ENCODE assay signal across 26 cellular contexts in genomic region chr20:63427206-63427605, GRCh38. TPM values are rescaled to one million over a fixed set of nuclear protein-coding genes. Genes with fewer than 3 reads are reported as not detected.
"Had no signal": no experiment of that assay in that cellular context is flagged by ENCODE, and none has a peak within 500 bp of the region (broad histone marks: within the 10 kb centered on the region; RNA-seq: fewer than 3 reads in every experiment).

No MANE protein-coding gene starts in this region.

- DNase-seq: activated effector memory CD4-positive, alpha-beta T cell treated with anti-CD3 and anti-CD28 coated beads, Interleukin-2, amount 50 U/mL, for 16 hours; activated effector memory CD4-positive, alpha-beta T cell treated with Interleukin-2 at 50 U/mL for 16 hours; activated gamma-delta T cell; activated gamma-delta T cell treated with Interleukin-2 at 50 U/mL for 16 hours; activated naive CD4-positive, alpha-beta T cell; activated naive CD4-positive, alpha-beta T cell treated with anti-CD3 and anti-CD28 coated beads for 36 hours; activated naive CD4-positive, alpha-beta T cell treated with anti-CD3 and anti-CD28 coated beads, Interleukin-2, amount 10 ng/mL, durations not matched to agents 7 days and 5 days; activated naive CD4-positive, alpha-beta T cell treated with anti-CD3 and anti-CD28 coated beads, Interleukin-2, amount 50 U/mL, for 16 hours; activated naive CD4-positive, alpha-beta T cell treated with Interleukin-2 at 50 U/mL for 16 hours; activated naive CD8-positive, alpha-beta T cell treated with anti-CD3 and anti-CD28 coated beads for 36 hours; activated naive CD8-positive, alpha-beta T cell treated with anti-CD3 and anti-CD28 coated beads, Interleukin-2, amount 10 ng/mL, durations not matched to agents 7 days and 5 days; activated naive CD8-positive, alpha-beta T cell treated with anti-CD3 and anti-CD28 coated beads, Interleukin-2, amount 50 U/mL, for 24 hours; activated T-cell treated with anti-CD3 and anti-CD28 coated beads, Interleukin-2, amount 50 U/mL, for 1 hour; activated T-cell treated with anti-CD3 and anti-CD28 coated beads, Interleukin-2, amount 50 U/mL, for 24 hours; activated T-cell treated with anti-CD3 and anti-CD28 coated beads, Interleukin-2, amount 50 U/mL, for 4 hours; activated T-cell treated with anti-CD3 and anti-CD28 coated beads, Interleukin-2, amount 50 U/mL, for 48 hours; activated T-cell treated with anti-CD3 and anti-CD28 coated beads, Interleukin-2, amount 50 U/mL, for 72 hours; adrenal gland; amniotic stem cell; amygdala; anterior cingulate cortex; aorta; body of pancreas; brain microvascular endothelial cell; central memory CD4-positive, alpha-beta T cell; cerebellar nuclear complex had no signal

RNA-seq across cellular contexts. Expression of gene KCNQ2, which starts 45.2 kb away (rescaled TPM):
- polyA plus RNA-seq: aorta had no signal
